Comparison of ENCODE assay signal across 13 cellular contexts in genomic region chr12:112496493-112496892, GRCh38.
DNase-seq lines count a peak whose midpoint lies in the region; ATAC-seq, FAIRE-seq and TF ChIP-seq lines count a peak whose summit lies in the region.
"Had no signal": no experiment of that assay in that cellular context is flagged by ENCODE, and none has a peak within 500 bp of the region (broad histone marks: within the 10 kb centered on the region; RNA-seq: fewer than 3 reads in every experiment).

No MANE protein-coding gene starts in this region.

- H3K27ac Mint-ChIP-seq in T-helper 17 cell = peak overlapping the region; percentile 25

- peaks cover 9% of the 10 kb centered on the region for H3K4me1 Mint-ChIP-seq in T-helper 17 cell

- no peak overlapping the region for H3K4me3 Mint-ChIP-seq in T-helper 17 cell

- DNase-seq in GM13977 (ENCODE audit: low spot score) (peak; percentile 58), T-helper 17 cell (no peak), NCI-H187 treated with DMSO at 0.1 percent for 48 hours (lab: John Stamatoyannopoulos, UW) (no peak), KG1 (lab: John Stamatoyannopoulos, UW) (no peak), HTR-8/SVneo (ENCODE audit: insufficient read length, low spot score) (no peak)
- DNase-seq: heart left ventricle, left lung, NCI-H1436 had no signal

- peak; percentile 81 for ATAC-seq in GM18907 (IDR thresholded peaks at IDR 0.05; ENCODE audit: unreplicated experiment)
- ATAC-seq in HG02678 (IDR thresholded peaks at IDR 0.05; ENCODE audit: unreplicated experiment) = peak; percentile 49
- no peak for ATAC-seq in T-helper 17 cell
- ATAC-seq in esophagus mucosa = no peak
- ATAC-seq: heart left ventricle, left lung had no signal

- H3K9me3 ChIP-seq in T-helper 17 cell (ENCODE audit: control insufficient read depth, low read length, poor library complexity, severe bottlenecking) = no peaks in the 10 kb centered on the region
- H3K9me3 ChIP-seq: heart left ventricle, left lung had no signal

- no peak for TF ChIP-seq CTCF in GM13977 (IDR thresholded peaks at IDR 0.05; ENCODE audit: extremely low read depth, insufficient read depth, missing control alignments)

- FAIRE-seq in HTR-8/SVneo (lab: Jason Lieb, UNC) = no peak
- FAIRE-seq: astrocyte, H1 had no signal

- in situ Hi-C loops in GM13977 (cut with MboI; ENCODE audit: low pct_unique_long_range_greater_than_20kb, low sequenced_read_pairs, unreplicated experiment) = no loop called here

- no peaks in the 10 kb centered on the region for H3K27me3 Mint-ChIP-seq in T-helper 17 cell

- H3K36me3 Mint-ChIP-seq in T-helper 17 cell (ENCODE audit: low read depth) = peaks cover 18% of the 10 kb centered on the region

Comparison
In these comparisons a context has a peak if more than half of its experiments do, and no peak if none do; other contexts are left out.
1. ATAC-seq: peak in GM18907 (single experiment) and HG02678 (single experiment); none in T-helper 17 cell (single experiment) and esophagus mucosa (single experiment).